In genomic region chr11:64317325-64317960, GRCh38 we compare ENCODE assay signal across 8 cellular contexts. TPM values are rescaled to one million over a fixed set of nuclear protein-coding genes. Genes with fewer than 3 reads are reported as not detected.
DNase-seq lines count a peak whose midpoint lies in the region; ATAC-seq and TF ChIP-seq lines count a peak whose summit lies in the region.

Gene TRMT112, minus strand, starts transcription at chr11:64317559. Its CDS starts 33 bp downstream, at chr11:64317526.

- H3K4me1 ChIP-seq in liver (ENCODE audit: control insufficient read depth in 4 of 4, insufficient read depth in 4 of 4, low read length in 3 of 4), result peaks cover 5 to 42% (median 31%) of the 10 kb centered on the region in 4 donors

- no peak for TF ChIP-seq RAD21 in liver (IDR thresholded peaks at IDR 0.05)

- peak; percentile 70 for ATAC-seq in GM19372 (IDR thresholded peaks at IDR 0.05; ENCODE audit: low read depth, unreplicated experiment)
- ATAC-seq in HG03565 (IDR thresholded peaks at IDR 0.05; ENCODE audit: unreplicated experiment), result peak; percentile 50

- H3K36me3 ChIP-seq in liver (ENCODE audit: control insufficient read depth in 4 of 4, insufficient read depth in 3 of 4, low read depth in 1 of 4, low read length in 3 of 4), result peaks cover 4 to 44% (median 12%) of the 10 kb centered on the region in 4 donors

- H3K27me3 ChIP-seq in liver (ENCODE audit: control insufficient read depth in 4 of 4, insufficient read depth in 4 of 4, low read length in 3 of 4), result no peaks in the 10 kb centered on the region

- under 1% methylated on average over 43 of the region's 43 CpGs for WGBS in liver

- peak within 1 kb of the TSS; percentile 61 to 77 for H3K9ac ChIP-seq in liver (ENCODE audit: low read depth in 1 of 2, low read length in 2 of 2)

- peak; percentile 69 to 98 (median 94) for DNase-seq in C1 segment of cervical spinal cord (lab: John Stamatoyannopoulos, UW)
- peak; percentile 98 for DNase-seq in NCI-H82 (lab: John Stamatoyannopoulos, UW)
- DNase-seq in activated CD4-positive, alpha-beta T cell treated with anti-CD3 and anti-CD28 coated beads, Interleukin-2, amount 50 U/mL, for 48 hours, result peak; percentile 96 to 97
- DNase-seq in dermis microvascular lymphatic vessel endothelial cell (ENCODE audit: low read depth in 2 of 2), result peak; percentile 97 to 99
- DNase-seq in stimulated activated CD4-positive, alpha-beta T cell treated with anti-CD3 and anti-CD28 coated beads, Interleukin-4, amount 100 ng/mL, for 4 hours, result peak; percentile 88 to 97

- no peak for TF ChIP-seq CTCF in liver (IDR thresholded peaks at IDR 0.05; ENCODE audit: low read depth, low read length, missing input control)

- H3K27ac ChIP-seq in liver (ENCODE audit: low read depth in 1 of 2, low read length in 2 of 2), result peak within 1 kb of the TSS; percentile 93 to 98

- no peaks in the 10 kb centered on the region for H3K9me3 ChIP-seq in liver (ENCODE audit: control insufficient read depth in 4 of 4, low read length in 3 of 4)

- H3K4me3 ChIP-seq in liver (ENCODE audit: low read depth in 1 of 3, low read length in 3 of 3), result peak within 1 kb of the TSS; percentile 63 to 77 (median 76)

TF ChIP-seq in liver, 16 proteins besides CTCF, POLR2A, EP300 and RAD21:
- TF ChIP-seq HNF4A (conservative IDR thresholded peaks at IDR 0.05) (peak in 1 of 2 donors; percentile 16), MAX (IDR thresholded peaks at IDR 0.05) (peak; percentile 94), EGR1 (IDR thresholded peaks at IDR 0.05; ENCODE audit: low read depth in 2 of 2) (peak in 1 of 2 donors; percentile 68), YY1 (IDR thresholded peaks at IDR 0.05) (no peak), JUND (IDR thresholded peaks at IDR 0.05) (peak in 1 of 2 donors; percentile 26), GABPA (IDR thresholded peaks at IDR 0.05 in 1 of 2, conservative IDR thresholded peaks at IDR 0.05 in 1 of 2) (peak; percentile 99), ATF3 (IDR thresholded peaks at IDR 0.05) (no peak), RXRA (IDR thresholded peaks at IDR 0.05) (peak; percentile 82 to 83), REST (IDR thresholded peaks at IDR 0.05) (no peak), ZBTB33 (IDR thresholded peaks at IDR 0.05) (peak; percentile 61), SP1 (IDR thresholded peaks at IDR 0.05) (peak; percentile 84), NR2F2 (IDR thresholded peaks at IDR 0.05) (peak; percentile 57), FOXA1 (IDR thresholded peaks at IDR 0.05) (no peak), TAF1 (conservative IDR thresholded peaks at IDR 0.05) (no peak), HNF4G (IDR thresholded peaks at IDR 0.05) (no peak), FOXA2 (IDR thresholded peaks at IDR 0.05) (peak; percentile 5)

RNA-seq across cellular contexts. Expression of gene TRMT112, which starts in this region (rescaled TPM):
- total RNA-seq in dermis microvascular lymphatic vessel endothelial cell, result 168 and 222 TPM in 2 replicates
- 100 to 1,000 TPM in 1 of 2 donors, 10 to 100 TPM in 1; 52.5 to 137 TPM for total RNA-seq in liver
- polyA plus RNA-seq in liver, result 100 to 1,000 TPM; 130 to 132 TPM

Comparison
In these comparisons a context has a peak if more than half of its experiments do, and no peak if none do; other contexts are left out.
1. Peak in every context shown above with its lines: DNase-seq, ATAC-seq, H3K4me3 ChIP-seq and H3K27ac ChIP-seq.